ENCODE assay signal across 27 cellular contexts in the genomic region with DNA sequence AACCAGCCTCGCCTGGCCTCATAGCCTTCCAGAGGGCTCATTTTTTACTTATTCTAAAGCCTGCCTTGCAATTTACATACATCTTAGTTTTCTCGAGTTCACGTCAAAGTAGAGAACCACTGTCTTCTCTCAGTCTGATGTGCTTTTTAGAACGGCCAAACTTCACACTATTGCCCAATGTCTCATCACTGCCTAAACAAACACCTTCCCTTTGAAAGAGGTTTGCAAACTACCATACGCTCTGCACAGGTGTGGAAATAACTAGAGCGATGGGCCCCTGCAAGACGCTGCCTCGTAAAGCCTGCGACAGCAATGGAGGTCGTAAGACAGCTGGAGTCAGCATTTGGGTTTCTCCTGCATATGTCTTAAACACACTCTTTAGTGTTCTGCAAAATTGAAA. TPM values are rescaled to one million over a fixed set of nuclear protein-coding genes. Genes with fewer than 3 reads are reported as not detected.
DNase-seq lines count a peak whose midpoint lies in the region; ATAC-seq, FAIRE-seq and TF ChIP-seq lines count a peak whose summit lies in the region.
"Had no signal": no experiment of that assay in that cellular context is flagged by ENCODE, and none has a peak within 500 bp of the region (broad histone marks: within the 10 kb centered on the region; RNA-seq: fewer than 3 reads in every experiment).

No MANE protein-coding gene starts in this region.

- no peak overlapping the region for H3K4me3 ChIP-seq in K562
- H3K4me3 ChIP-seq in right lobe of liver = no peak overlapping the region
- H3K4me3 ChIP-seq in lower leg skin (ENCODE audit: low read depth, poor library complexity, severe bottlenecking) = no peak overlapping the region
- H3K4me3 ChIP-seq: BLaER1, Peyer's patch had no signal

- no peak overlapping the region for H3K27ac Mint-ChIP-seq in type B pancreatic cell
- H3K27ac Mint-ChIP-seq: CD8-positive, alpha-beta T cell had no signal

- H3K4me1 ChIP-seq in K562 (replicated peaks in 1 of 2; ENCODE audit: control insufficient read depth in 2 of 2, insufficient read depth in 2 of 2, low read length in 2 of 2) (peaks cover 0 to 7% of the 10 kb centered on the region in 2 experiments; a peak in 2 of 5 replicates), right lobe of liver (no peaks in the 10 kb centered on the region)
- H3K4me1 ChIP-seq: Caco-2, Peyer's patch had no signal

- POLR2A ChIA-PET in K562 (lab: Yijun Ruan, JAX) = interaction anchor here (0.6 to 1.5 kb wide), 3 partner anchors 13 to 53 kb away, joined by 3 read pairs; a partner anchor contains a TSS

- H3K9me3 ChIP-seq in K562 (replicated peaks; ENCODE audit: control insufficient read depth, insufficient read depth, low read depth, low read length) (no peaks in the 10 kb centered on the region), right lobe of liver (no peaks in the 10 kb centered on the region)
- H3K9me3 ChIP-seq: Caco-2, Peyer's patch, SK-N-SH had no signal

- CTCF ChIA-PET in K562 (lab: Yijun Ruan, JAX; ENCODE audit: low intra/inter-chr PET ratio) = no interaction called here

- H3K79me2 ChIP-seq in K562 (ENCODE audit: control insufficient read depth, insufficient read depth, low read length) = no peaks in the 10 kb centered on the region

- H3K9me1 ChIP-seq in K562 (ENCODE audit: control insufficient read depth, insufficient read depth, low read length) = peaks cover 3% of the 10 kb centered on the region

- no peaks in the 10 kb centered on the region for H3K27me3 Mint-ChIP-seq in type B pancreatic cell

- in situ Hi-C loops in K562 (cut with MboI) = no loop called here

- peaks cover 56% of the 10 kb centered on the region; the same call in 2 of the 3 replicates for H3K36me3 ChIP-seq in K562 (ENCODE audit: control insufficient read depth, insufficient read depth, low read length)
- peaks cover 0 to 5% (median 0%) of the 10 kb centered on the region in 4 donors for H3K36me3 ChIP-seq in right lobe of liver

- no peak overlapping the region for H3K4me3 Mint-ChIP-seq in type B pancreatic cell
- H3K4me3 Mint-ChIP-seq: CD8-positive, alpha-beta T cell had no signal

- intact Hi-C loops in K562 (cut with micrococcal nuclease) (no loop called here), right lobe of liver (cut with DNase I) (no loop called here), posterior vena cava (cut with DNase I) (loop anchor here in 1 of 2 donors (1.0 kb wide), 1 partner anchor 20 kb away; no protein-coding TSS in a partner anchor), left cardiac atrium (cut with DNase I) (no loop called here), lower leg skin (cut with DNase I; ENCODE audit: low total_unique reads) (no loop called here)

- TF ChIP-seq RAD21 in K562 (CRISPR knock-in tag; conservative IDR thresholded peaks at IDR 0.05 in 1 of 2, IDR thresholded peaks at IDR 0.05 in 1 of 2) = no peak

- peaks cover 17% of the 10 kb centered on the region for H3K36me3 Mint-ChIP-seq in type B pancreatic cell

- DNase-seq in GM19239 (ENCODE audit: insufficient read length, low spot score) = no peak
- no peak for DNase-seq in K562 (ENCODE audit: extremely low read depth in 1 of 4, low spot score in 3 of 4)
- no peak for DNase-seq in right lobe of liver
- peak; percentile 20 for DNase-seq in posterior vena cava (ENCODE audit: low spot score)
- DNase-seq in left cardiac atrium = no peak
- DNase-seq in type B pancreatic cell (ENCODE audit: extremely low spot score, unreplicated experiment) = no peak
- DNase-seq in lower leg skin (ENCODE audit: low spot score in 2 of 2) = no peak
- DNase-seq: Caco-2; CD8-positive, alpha-beta T cell; DMS 273 treated with DMSO at 0.1 percent for 48 hours; DMS79; GF-D8; IMR-90; MM.1S; NCI-H1694; NCI-H2029 treated with DMSO at 0.1 percent for 48 hours; NCI-H446 treated with DMSO at 0.1 percent for 48 hours; NCI-H526; OCI-M1; Peyer's patch; SHP77 treated with DMSO at 0.1 percent for 48 hours; SK-N-SH had no signal

- H3K9ac ChIP-seq in K562 (ENCODE audit: insufficient read depth in 1 of 2, low read depth in 2 of 2, low read length in 2 of 2) = no peak overlapping the region
- H3K9ac ChIP-seq: BLaER1, KMS-11, SK-N-SH had no signal

- TF ChIP-seq POLR2A in K562 (conservative IDR thresholded peaks at IDR 0.05) (no peak), right lobe of liver (IDR thresholded peaks at IDR 0.05) (no peak), lower leg skin (IDR thresholded peaks at IDR 0.05) (no peak)

- TF ChIP-seq CTCF in K562 (IDR thresholded peaks at IDR 0.05 in 2 of 3, conservative IDR thresholded peaks at IDR 0.05 in 1 of 3; ENCODE audit: insufficient read depth in 2 of 3, low read depth in 1 of 3, low read length in 3 of 3) (no peak), right lobe of liver (IDR thresholded peaks at IDR 0.05) (no peak), type B pancreatic cell (conservative IDR thresholded peaks at IDR 0.05) (no peak), lower leg skin (IDR thresholded peaks at IDR 0.05) (no peak)

- no peaks in the 10 kb centered on the region for H3K9me3 Mint-ChIP-seq in type B pancreatic cell
- H3K9me3 Mint-ChIP-seq: CD8-positive, alpha-beta T cell had no signal

- H4K20me1 ChIP-seq in K562 (replicated peaks; ENCODE audit: control insufficient read depth, insufficient read depth, low read length) = no peaks in the 10 kb centered on the region
- H4K20me1 ChIP-seq: BLaER1 had no signal

- H3K4me2 ChIP-seq in K562 (ENCODE audit: insufficient read depth, low read length) = no peak overlapping the region
- H3K4me2 ChIP-seq: BLaER1, KMS-11, SK-N-SH had no signal

- WGBS in K562 (ENCODE audit: insufficient coverage, low coverage, missing lambda C conversion rate) = 80% methylated on average over 10 of the region's 10 CpGs
- 63% methylated on average over 10 of the region's 10 CpGs for WGBS in right lobe of liver (ENCODE audit: insufficient coverage, low coverage, low lambda C conversion rate, missing lambda C conversion rate)
- WGBS in lower leg skin, 2 donors = 94 to 96% methylated on average over 10 of the region's 10 CpGs

- no peaks in the 10 kb centered on the region for H3K27me3 ChIP-seq in K562 (ENCODE audit: control insufficient read depth in 2 of 2, insufficient read depth in 2 of 2, low read length in 2 of 2)
- no peaks in the 10 kb centered on the region for H3K27me3 ChIP-seq in right lobe of liver
- H3K27me3 ChIP-seq: BLaER1, Peyer's patch had no signal

- TF ChIP-seq EP300 in K562 (IDR thresholded peaks at IDR 0.05; ENCODE audit: low read length) = no peak

- no peak overlapping the region for H2AFZ ChIP-seq in K562 (ENCODE audit: low read depth, low read length)

- BruUV-seq in K562 (replicated peaks; lab: Mats Ljungman, UMichigan) = no TSS peak

- FAIRE-seq in GM19239 (lab: Jason Lieb, UNC) (peak; percentile 8), K562 (lab: Jason Lieb, UNC) (peak; percentile 11)
- FAIRE-seq: A204.1, GM12891 had no signal

- no peak overlapping the region for H3K27ac ChIP-seq in K562 (ENCODE audit: extremely low read depth, low read depth, low read length)
- H3K27ac ChIP-seq in right lobe of liver = no peak overlapping the region
- H3K27ac ChIP-seq: BLaER1, KMS-11, Peyer's patch had no signal

- ATAC-seq in K562 (no peak), right lobe of liver (peak in 3 of 4 donors; percentile 31 to 66 (median 42)), left cardiac atrium (no peak)
- ATAC-seq: CD8-positive, alpha-beta T cell; HCT116 had no signal

- H3K4me1 Mint-ChIP-seq in type B pancreatic cell (ENCODE audit: unreplicated experiment) = peaks cover 3% of the 10 kb centered on the region

TF ChIP-seq in K562, 482 proteins besides CTCF, POLR2A, EP300 and RAD21 (continues in another document):
- TF ChIP-seq CEBPB (tag; IDR thresholded peaks at IDR 0.05) = 0 out of 2 replicates have a peak, but pooled peaks have one; percentile 12
- TF ChIP-seq, protein P1, sequence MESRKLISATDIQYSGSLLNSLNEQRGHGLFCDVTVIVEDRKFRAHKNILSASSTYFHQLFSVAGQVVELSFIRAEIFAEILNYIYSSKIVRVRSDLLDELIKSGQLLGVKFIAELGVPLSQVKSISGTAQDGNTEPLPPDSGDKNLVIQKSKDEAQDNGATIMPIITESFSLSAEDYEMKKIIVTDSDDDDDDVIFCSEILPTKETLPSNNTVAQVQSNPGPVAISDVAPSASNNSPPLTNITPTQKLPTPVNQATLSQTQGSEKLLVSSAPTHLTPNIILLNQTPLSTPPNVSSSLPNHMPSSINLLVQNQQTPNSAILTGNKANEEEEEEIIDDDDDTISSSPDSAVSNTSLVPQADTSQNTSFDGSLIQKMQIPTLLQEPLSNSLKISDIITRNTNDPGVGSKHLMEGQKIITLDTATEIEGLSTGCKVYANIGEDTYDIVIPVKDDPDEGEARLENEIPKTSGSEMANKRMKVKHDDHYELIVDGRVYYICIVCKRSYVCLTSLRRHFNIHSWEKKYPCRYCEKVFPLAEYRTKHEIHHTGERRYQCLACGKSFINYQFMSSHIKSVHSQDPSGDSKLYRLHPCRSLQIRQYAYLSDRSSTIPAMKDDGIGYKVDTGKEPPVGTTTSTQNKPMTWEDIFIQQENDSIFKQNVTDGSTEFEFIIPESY (CRISPR knock-in tag; IDR thresholded peaks at IDR 0.05) = no peak
- TF ChIP-seq ZNF57 (CRISPR knock-in tag; IDR thresholded peaks at IDR 0.05) = no peak
- no peak for TF ChIP-seq PYGO2 (tag; IDR thresholded peaks at IDR 0.05)

RNA-seq across cellular contexts. Expression of a gene that starts 22.6 kb away (rescaled TPM):
- total RNA-seq in K562 (2011; cell fraction: chromatin; rRNA removed; ENCODE audit: low replicate concordance) = 56.7 and 69.0 TPM in 2 replicates
- total RNA-seq in K562 (2011; cell fraction: nucleolus; rRNA removed) = 33.8 and 45.0 TPM in 2 replicates
- total RNA-seq in K562 (2011; cell fraction: nucleoplasm; rRNA removed) = 31.8 and 32.0 TPM in 2 replicates
- 6.2 and 10.0 TPM in 2 replicates for total RNA-seq in K562 (2014; rRNA removed)
- 2.9 and 4.4 TPM in 2 replicates for total RNA-seq in K562 (2014; rRNA removed; fragmentation: Illumina TruSeq; extraction: Trizol)
- 6.0 and 6.6 TPM in 2 replicates for total RNA-seq in K562 (2015; rRNA removed; fragmentation: Illumina TruSeq; extraction: Trizol)
- 7.6 and 9.2 TPM in 2 replicates for total RNA-seq in K562 (2021)
- 6.6 and 12.2 TPM in 2 replicates for polyA plus RNA-seq in K562 (2011; rRNA removed)
- 6.8 and 7.5 TPM in 2 replicates for polyA plus RNA-seq in K562 (2011; cell fraction: cytosol; rRNA removed)
- 44.0 and 68.1 TPM in 2 replicates for polyA plus RNA-seq in K562 (2011; cell fraction: nucleus; rRNA removed)
- polyA plus RNA-seq in K562 (2012) = 6.2 and 6.8 TPM in 2 replicates
- polyA plus RNA-seq in K562 (2014; fragmentation: Illumina TruSeq; extraction: Trizol) = 6.0 and 6.2 TPM in 2 replicates
- 1 to 10 TPM in 1 of 2 experiments, under 1 TPM in 1; 0.93 to 1.0 TPM for polyA plus RNA-seq in K562 (2014; fragmentation: Nextera tagmentation; extraction: Ambion mirVana)
- polyA plus RNA-seq in K562 (2014; rRNA removed) = 7.1 and 8.5 TPM in 2 replicates
- polyA minus RNA-seq in K562 (2011; rRNA and poly(A)+ RNA removed) = 17.3 and 20.4 TPM in 2 replicates
- 7.4 and 14.3 TPM in 2 replicates for polyA minus RNA-seq in K562 (2011; cell fraction: cytosol; rRNA and poly(A)+ RNA removed)
- 15.9 and 23.1 TPM in 2 replicates for polyA minus RNA-seq in K562 (2011; cell fraction: nucleus; rRNA and poly(A)+ RNA removed)
- 1 to 10 TPM; 1.9 to 4.0 (median 2.7) TPM for total RNA-seq in right lobe of liver
- 1 to 10 TPM; 2.9 to 5.0 TPM for total RNA-seq in posterior vena cava
- 1 to 10 TPM; 6.5 TPM for total RNA-seq in left cardiac atrium
- 8.5 and 8.8 TPM in 2 replicates for total RNA-seq in type B pancreatic cell (ENCODE audit: low replicate concordance)
- total RNA-seq in lower leg skin = 10 to 100 TPM in 2 of 4 donors, 1 to 10 TPM in 2; 4.7 to 26.9 (median 9.1) TPM

Comparison
In these comparisons a context has a peak if more than half of its experiments do, and no peak if none do; other contexts are left out.
1. ATAC-seq: peak in right lobe of liver (3 of 4); none in K562 (single experiment) and left cardiac atrium (0 of 2).